ENCODE assay signal across 11 cellular contexts in the genomic region with DNA sequence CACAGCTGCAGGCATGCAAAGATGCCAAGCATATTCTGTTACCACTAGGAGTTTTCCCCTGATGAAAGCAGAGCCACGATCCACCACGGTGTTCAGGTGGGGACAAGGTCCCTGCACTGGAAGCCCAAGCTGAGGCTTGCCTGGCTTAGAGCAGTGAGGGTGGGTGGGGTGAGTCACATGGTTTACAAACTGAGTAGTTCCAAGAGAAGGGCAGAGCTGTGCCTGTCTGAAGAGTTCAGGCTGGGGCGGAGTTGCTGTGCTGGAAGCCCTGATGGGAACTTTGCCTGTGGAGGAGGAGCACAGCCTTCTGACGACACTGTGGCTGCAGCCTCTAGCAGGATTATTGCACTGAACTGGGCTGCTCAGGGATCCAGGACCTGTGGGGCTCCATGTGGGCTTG. TPM values are rescaled to one million over a fixed set of nuclear protein-coding genes. Genes with fewer than 3 reads are reported as not detected.
DNase-seq lines count a peak whose midpoint lies in the region; ATAC-seq, FAIRE-seq and TF ChIP-seq lines count a peak whose summit lies in the region.
"Had no signal": no experiment of that assay in that cellular context is flagged by ENCODE, and none has a peak within 500 bp of the region (broad histone marks: within the 10 kb centered on the region; RNA-seq: fewer than 3 reads in every experiment).

No MANE protein-coding gene starts in this region.

- DNase-seq in activated effector memory CD4-positive, alpha-beta T cell treated with anti-CD3 and anti-CD28 coated beads, Interleukin-2, amount 50 U/mL, for 16 hours: peak; percentile 63
- DNase-seq in activated effector memory CD4-positive, alpha-beta T cell treated with Interleukin-2 at 50 U/mL for 16 hours: no peak
- peak; percentile 9 for DNase-seq in astrocyte of the spinal cord (ENCODE audit: low read depth, low spot score)
- peak; percentile 40 to 68 (median 62) for DNase-seq in right lobe of liver
- DNase-seq in uterus: peak; percentile 50 to 54
- no peak for DNase-seq in NCI-H1105 treated with DMSO at 0.1 percent for 48 hours (lab: John Stamatoyannopoulos, UW)
- no peak for DNase-seq in GM12892 (ENCODE audit: insufficient read length)
- DNase-seq in GM20000 (ENCODE audit: low spot score): no peak
- DNase-seq: dorsolateral prefrontal cortex had no signal

- intact Hi-C loops in right lobe of liver (cut with DNase I) (no loop called here), uterus (cut with DNase I; ENCODE audit: low total_unique reads) (no loop called here)

- H3K36me3 ChIP-seq in right lobe of liver (no peaks in the 10 kb centered on the region), uterus (no peaks in the 10 kb centered on the region)
- H3K36me3 ChIP-seq: neutrophil had no signal

- no peak overlapping the region for H3K4me3 ChIP-seq in astrocyte of the spinal cord (ENCODE audit: low read depth, low read length)
- no peak overlapping the region for H3K4me3 ChIP-seq in right lobe of liver
- H3K4me3 ChIP-seq in uterus: no peak overlapping the region
- H3K4me3 ChIP-seq: dorsolateral prefrontal cortex had no signal

- H3K27ac ChIP-seq in right lobe of liver (no peak overlapping the region), uterus (no peak overlapping the region)
- H3K27ac ChIP-seq: dorsolateral prefrontal cortex, neutrophil had no signal

- in situ Hi-C loops in astrocyte of the spinal cord (cut with HindIII; ENCODE audit: low sequenced_read_pairs): no loop called here

- FAIRE-seq in GM12892 (lab: Jason Lieb, UNC): no peak

- H3K9me3 ChIP-seq in right lobe of liver: no peaks in the 10 kb centered on the region
- no peaks in the 10 kb centered on the region for H3K9me3 ChIP-seq in uterus
- H3K9me3 ChIP-seq: neutrophil had no signal

- no peaks in the 10 kb centered on the region for H3K4me1 ChIP-seq in right lobe of liver
- H3K4me1 ChIP-seq in uterus: no peaks in the 10 kb centered on the region

- no peak for TF ChIP-seq POLR2A in right lobe of liver (IDR thresholded peaks at IDR 0.05)
- no peak for TF ChIP-seq POLR2A in uterus (IDR thresholded peaks at IDR 0.05)
- TF ChIP-seq POLR2A in GM12892 (IDR thresholded peaks at IDR 0.05; ENCODE audit: low read depth, low read length): no peak

- peak; percentile 65 to 97 (median 91) for ATAC-seq in right lobe of liver

- H3K27me3 ChIP-seq in right lobe of liver (no peaks in the 10 kb centered on the region), uterus (no peaks in the 10 kb centered on the region)
- H3K27me3 ChIP-seq: neutrophil had no signal

- TF ChIP-seq CTCF in astrocyte of the spinal cord (IDR thresholded peaks at IDR 0.05; ENCODE audit: low read depth, low read length) (no peak), right lobe of liver (IDR thresholded peaks at IDR 0.05) (no peak), uterus (IDR thresholded peaks at IDR 0.05) (no peak), GM20000 (IDR thresholded peaks at IDR 0.05; ENCODE audit: extremely low read depth, missing control alignments) (no peak)

- WGBS in right lobe of liver (ENCODE audit: insufficient coverage, low coverage, low lambda C conversion rate, missing lambda C conversion rate): 40% methylated on average over 1 of the region's 4 CpGs

RNA-seq across cellular contexts. Expression of gene FAM9B, which starts 45.5 kb away (rescaled TPM):
- total RNA-seq in right lobe of liver (1 to 10 TPM in 3 of 6 experiments, under 1 TPM in 3; 0.34 to 2.3 (median 1.3) TPM), uterus (1 to 10 TPM in 3 of 4 donors, under 1 TPM in 1; 0.62 to 4.4 (median 2.2) TPM)
- polyA plus RNA-seq in GM12892 (2012; ENCODE audit: missing spikeins): not detected
- polyA plus RNA-seq: urinary bladder had no signal

Comparison
In these comparisons a context has a peak if more than half of its experiments do, and no peak if none do; other contexts are left out.
1. DNase-seq: peak in activated effector memory CD4-positive, alpha-beta T cell treated with anti-CD3 and anti-CD28 coated beads, Interleukin-2, amount 50 U/mL, for 16 hours (single experiment), astrocyte of the spinal cord (single experiment), right lobe of liver (3 of 3) and uterus (2 of 2); none in activated effector memory CD4-positive, alpha-beta T cell treated with Interleukin-2 at 50 U/mL for 16 hours (single experiment), NCI-H1105 treated with DMSO at 0.1 percent for 48 hours (single experiment), GM12892 (single experiment) and GM20000 (single experiment).